In genomic region chr3:18758047-18758704, GRCh38 we compare ENCODE assay signal across 8 cellular contexts.
DNase-seq lines count a peak whose midpoint lies in the region; ATAC-seq, FAIRE-seq and TF ChIP-seq lines count a peak whose summit lies in the region.

No MANE protein-coding gene starts in this region.

- H3K4me2 ChIP-seq in astrocyte (ENCODE audit: low read length) = no peak overlapping the region

- no peaks in the 10 kb centered on the region for H3K79me2 ChIP-seq in astrocyte (ENCODE audit: insufficient read depth, low read length)

- H3K9me3 ChIP-seq in astrocyte (ENCODE audit: insufficient read depth, low read depth, low read length) = no peaks in the 10 kb centered on the region

- FAIRE-seq in astrocyte (lab: Jason Lieb, UNC) = no peak

- H2AFZ ChIP-seq in astrocyte (ENCODE audit: low read depth, low read length) = no peak overlapping the region

- no peak overlapping the region for H3K4me3 ChIP-seq in astrocyte (ENCODE audit: insufficient read depth, low read depth, low read length)

- H3K36me3 Mint-ChIP-seq in astrocyte (ENCODE audit: low read depth, unreplicated experiment) = no peaks in the 10 kb centered on the region

- TF ChIP-seq CTCF in astrocyte (IDR thresholded peaks at IDR 0.05; ENCODE audit: insufficient read depth, low read depth, low read length) = peak; percentile 40

- DNase-seq in activated CD4-positive, CD25-positive, alpha-beta regulatory T cell treated with anti-CD3 and anti-CD28 coated beads, Interleukin-2, amount 50 U/mL, for 16 hours (ENCODE audit: low read depth, low spot score) = peak; percentile 19
- DNase-seq in activated CD4-positive, CD25-positive, alpha-beta regulatory T cell (lab: John Stamatoyannopoulos, UW) = no peak
- DNase-seq in NOMO-1 treated with dmso at 0.1 percent for 144 hours (lab: John Stamatoyannopoulos, UW; ENCODE audit: unreplicated experiment) (peak; percentile 27), astrocyte (ENCODE audit: low read depth) (no peak), left lobe of liver (ENCODE audit: low spot score) (no peak), mesenteric fat pad (ENCODE audit: low spot score) (no peak)

- no peaks in the 10 kb centered on the region for H3K4me1 ChIP-seq in astrocyte (ENCODE audit: insufficient read depth, low read length)

- H3K9ac ChIP-seq in astrocyte (ENCODE audit: low read length) = no peak overlapping the region

- H3K9me3 Mint-ChIP-seq in astrocyte (ENCODE audit: unreplicated experiment) = no peaks in the 10 kb centered on the region

- no peaks in the 10 kb centered on the region for H3K27me3 ChIP-seq in astrocyte (ENCODE audit: insufficient read depth, low read length)

- H4K20me1 ChIP-seq in astrocyte (ENCODE audit: insufficient read depth, low read length) = no peaks in the 10 kb centered on the region

- no peaks in the 10 kb centered on the region for H3K4me1 Mint-ChIP-seq in astrocyte (ENCODE audit: low read depth, unreplicated experiment)

- no peak overlapping the region for H3K27ac ChIP-seq in astrocyte (ENCODE audit: low read depth, low read length)

- H3K4me3 Mint-ChIP-seq in astrocyte (ENCODE audit: unreplicated experiment) = no peak overlapping the region

- H3K36me3 ChIP-seq in astrocyte (ENCODE audit: insufficient read depth, low read length) = no peaks in the 10 kb centered on the region

- H3K27me3 Mint-ChIP-seq in astrocyte (ENCODE audit: low read depth, unreplicated experiment) = no peaks in the 10 kb centered on the region

- ATAC-seq in GM21367 (IDR thresholded peaks at IDR 0.05; ENCODE audit: unreplicated experiment) (peak; percentile 91), HG03520 (IDR thresholded peaks at IDR 0.05; ENCODE audit: unreplicated experiment) (peak; percentile 94), left lobe of liver (peak; percentile 56)

- no peak overlapping the region for H3K27ac Mint-ChIP-seq in astrocyte (ENCODE audit: unreplicated experiment)

Comparison
In these comparisons a context has a peak if more than half of its experiments do, and no peak if none do; other contexts are left out.
1. DNase-seq: peak in activated CD4-positive, CD25-positive, alpha-beta regulatory T cell treated with anti-CD3 and anti-CD28 coated beads, Interleukin-2, amount 50 U/mL, for 16 hours (single experiment) and NOMO-1 treated with dmso at 0.1 percent for 144 hours (single experiment); none in activated CD4-positive, CD25-positive, alpha-beta regulatory T cell (0 of 4), astrocyte (single experiment), left lobe of liver (single experiment) and mesenteric fat pad (single experiment).
2. Peak in every context shown above with its lines, with median percentiles within 50 percentile points of each other: ATAC-seq.